26 cellular contexts compared by ENCODE assay signal in genomic region chr11:57429946-57430345, GRCh38. TPM values are rescaled to one million over a fixed set of nuclear protein-coding genes. Genes with fewer than 3 reads are reported as not detected.
"Had no signal": no experiment of that assay in that cellular context is flagged by ENCODE, and none has a peak within 500 bp of the region (broad histone marks: within the 10 kb centered on the region; RNA-seq: fewer than 3 reads in every experiment).

No MANE protein-coding gene starts in this region.

- DNase-seq: activated CD4-positive, alpha-beta T cell treated with anti-CD3 and anti-CD28 coated beads for 1 hour; activated CD8-positive, alpha-beta memory T cell treated with anti-CD3 and anti-CD28 coated beads for 24 hours; activated CD8-positive, alpha-beta memory T cell treated with anti-CD3 and anti-CD28 coated beads, Interleukin-2, amount 50 U/mL, for 48 hours; activated naive CD4-positive, alpha-beta T cell treated with anti-CD3 and anti-CD28 coated beads, Interleukin-2, amount 50 U/mL, for 16 hours; activated T-cell treated with anti-CD3 and anti-CD28 coated beads, Interleukin-2, amount 50 U/mL, for 48 hours; aorta; cortex of kidney; erythroblast; foreskin melanocyte; glutamatergic neuron; hippocampal formation; nephron progenitor cell; nucleus accumbens; posterior cingulate gyrus; spleen; stimulated activated naive CD4-positive, alpha-beta T cell; tibial artery had no signal

- ATAC-seq: left lobe of liver had no signal

- H3K36me3 ChIP-seq: spleen, tibial artery had no signal

- H3K27ac ChIP-seq: spleen, tibial artery, VCaP had no signal

- H3K27me3 ChIP-seq: spleen, tibial artery had no signal

- H3K27ac Mint-ChIP-seq: mesothelial cell of epicardium, nephron progenitor cell had no signal

- H3K36me3 Mint-ChIP-seq: mesothelial cell of epicardium had no signal

- H3K9me3 ChIP-seq: spleen, tibial artery had no signal

- H3K27me3 Mint-ChIP-seq: central memory CD8-positive, alpha-beta T cell had no signal

- H3K4me3 Mint-ChIP-seq: central memory CD8-positive, alpha-beta T cell; mesothelial cell of epicardium; nephron progenitor cell had no signal

- H3K4me3 ChIP-seq: spleen, tibial artery had no signal

RNA-seq across cellular contexts. Expression of gene PRG2, which starts 39.5 kb away (rescaled TPM):
- total RNA-seq: lung microvascular endothelial cell, mesothelial cell of epicardium, renal cortical epithelial cell had no signal
- polyA plus RNA-seq: urinary bladder had no signal

RNA-seq across cellular contexts. Expression of gene PRG3, which starts 49.0 kb away (rescaled TPM):
- total RNA-seq: aorta, left lobe of liver, lung microvascular endothelial cell, mesothelial cell of epicardium, renal cortical epithelial cell, subcutaneous adipose tissue, urinary bladder had no signal
- polyA plus RNA-seq: aorta, keratinocyte, urinary bladder had no signal
